In genomic region chr1:145720556-145720877, GRCh38 we compare ENCODE assay signal across 2 cellular contexts.
TF ChIP-seq lines count a peak whose summit lies in the region.

No MANE protein-coding gene starts in this region.

TF ChIP-seq in H1, 55 proteins besides CTCF, POLR2A, EP300 and RAD21:
- no peak for TF ChIP-seq BCL11A (IDR thresholded peaks at IDR 0.05; ENCODE audit: low read depth in 2 of 2, low read length in 2 of 2)
- TF ChIP-seq CHD1 (IDR thresholded peaks at IDR 0.05; ENCODE audit: low read depth, low read length), result no peak
- no peak for TF ChIP-seq JUN (IDR thresholded peaks at IDR 0.05; ENCODE audit: low read depth, low read length)
- TF ChIP-seq RFX5 (IDR thresholded peaks at IDR 0.05; ENCODE audit: borderline replicate concordance, low read depth, low read length), result no peak
- TF ChIP-seq KDM1A (IDR thresholded peaks at IDR 0.05; ENCODE audit: borderline replicate concordance, low read length), result no peak
- TF ChIP-seq CEBPB (IDR thresholded peaks at IDR 0.05; ENCODE audit: low read depth, low read length), result no peak
- no peak for TF ChIP-seq TAF1 (IDR thresholded peaks at IDR 0.05; ENCODE audit: low read depth, low read length)
- TF ChIP-seq PHF8 (conservative IDR thresholded peaks at IDR 0.05; ENCODE audit: low read depth, low read length), result no peak
- TF ChIP-seq KDM5A (IDR thresholded peaks at IDR 0.05; ENCODE audit: low read length), result no peak

TF ChIP-seq in HEK293T, 16 proteins besides CTCF, POLR2A, EP300 and RAD21:
- no peak for TF ChIP-seq ARNT (IDR thresholded peaks at IDR 0.05)
- no peak for TF ChIP-seq HDGF (IDR thresholded peaks at IDR 0.05; ENCODE audit: borderline replicate concordance)
